In the genomic region with DNA sequence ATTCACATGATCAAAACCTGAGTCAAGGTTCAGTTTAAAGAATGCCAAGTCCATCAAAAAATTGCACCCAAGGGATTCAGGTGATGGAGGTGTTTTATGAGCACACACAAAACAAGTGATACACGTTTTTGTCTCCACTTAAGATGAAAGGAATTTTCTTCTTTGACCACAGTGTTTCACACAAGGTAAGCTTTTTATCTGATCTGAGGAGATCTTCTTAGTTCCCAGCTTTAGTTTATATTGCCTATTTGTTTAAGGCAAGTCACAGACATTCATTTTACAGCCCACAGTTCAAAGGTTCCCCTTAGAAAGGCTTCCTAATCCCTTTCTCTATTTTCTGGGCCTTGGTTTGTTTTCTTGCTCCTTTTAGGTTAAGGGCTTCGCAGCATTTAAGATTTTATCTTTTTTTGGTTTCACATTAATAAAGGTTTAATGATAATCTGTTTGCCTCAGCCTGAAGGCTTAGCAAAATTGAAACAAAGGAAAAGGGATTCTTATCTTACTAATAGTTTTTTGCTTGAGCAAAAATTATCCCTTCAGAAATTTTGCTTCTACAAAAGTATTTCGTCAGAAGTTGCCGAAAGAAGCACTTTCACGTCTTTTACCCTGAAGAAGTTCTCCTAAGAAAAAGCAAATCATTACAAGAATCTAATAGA, we compare ENCODE assay signal across 10 cellular contexts.
DNase-seq lines count a peak whose midpoint lies in the region; ATAC-seq and TF ChIP-seq lines count a peak whose summit lies in the region.
"Had no signal": no experiment of that assay in that cellular context is flagged by ENCODE, and none has a peak within 500 bp of the region (broad histone marks: within the 10 kb centered on the region; RNA-seq: fewer than 3 reads in every experiment).

No MANE protein-coding gene starts in this region.

- DNase-seq in heart left ventricle (no peak), left ventricle myocardium superior (no peak), vagina (ENCODE audit: extremely low spot score in 2 of 2) (no peak), 8988T (no peak), MV-4-11 (lab: John Stamatoyannopoulos, UW) (no peak)
- no peak for DNase-seq in activated CD4-positive, alpha-beta T cell treated with anti-CD3 and anti-CD28 coated beads for 48 hours
- DNase-seq: activated CD4-positive, CD25-positive, alpha-beta regulatory T cell treated with anti-CD3 and anti-CD28 coated beads, Interleukin-2, amount 50 U/mL, for 72 hours had no signal

- intact Hi-C loops in heart left ventricle (cut with DNase I), result loop anchor here in 1 of 10 donors (10.0 kb wide), 1 partner anchor 336 kb away; no protein-coding TSS in a partner anchor
- intact Hi-C loops in left ventricle myocardium superior (cut with micrococcal nuclease), result no loop called here
- intact Hi-C loops in vagina (cut with DNase I), result no loop called here

- H3K9ac ChIP-seq in duodenal mucosa (ENCODE audit: low read depth in 1 of 2, low read length in 2 of 2), result peak overlapping the region in 1 of 2 donors; percentile 78
- H3K9ac ChIP-seq: BLaER1 had no signal

- TF ChIP-seq POLR2A in heart left ventricle (IDR thresholded peaks at IDR 0.05) (no peak), vagina (IDR thresholded peaks at IDR 0.05) (no peak)

- H3K4me1 ChIP-seq in heart left ventricle, result peaks cover 0 to 26% (median 9%) of the 10 kb centered on the region in 12 donors
- peaks cover 7 to 10% of the 10 kb centered on the region in 2 donors for H3K4me1 ChIP-seq in duodenal mucosa (ENCODE audit: control insufficient read depth in 1 of 2, insufficient read depth in 2 of 2, low read length in 2 of 2)
- H3K4me1 ChIP-seq in muscle layer of duodenum (ENCODE audit: control insufficient read depth in 1 of 2, insufficient read depth in 2 of 2, low read length in 2 of 2), result no peaks in the 10 kb centered on the region
- peaks cover 28% of the 10 kb centered on the region for H3K4me1 ChIP-seq in vagina

- WGBS in heart left ventricle, 4 donors, result 74 to 80% (median 77%) methylated on average over 5 of the region's 5 CpGs

- peak overlapping the region in 7 of 12 donors; percentile 68 to 84 (median 79) for H3K4me3 ChIP-seq in heart left ventricle
- peak overlapping the region; percentile 82 to 85 for H3K4me3 ChIP-seq in duodenal mucosa (ENCODE audit: low read depth in 1 of 2, low read length in 2 of 2)
- H3K4me3 ChIP-seq in muscle layer of duodenum (ENCODE audit: low read depth in 1 of 2, low read length in 2 of 2), result no peak overlapping the region
- peak overlapping the region in 1 of 2 donors; percentile 68 for H3K4me3 ChIP-seq in vagina
- H3K4me3 ChIP-seq: BLaER1 had no signal

- no peak for TF ChIP-seq CTCF in heart left ventricle (IDR thresholded peaks at IDR 0.05)
- TF ChIP-seq CTCF in vagina (IDR thresholded peaks at IDR 0.05), result no peak

- no peak for ATAC-seq in heart left ventricle
- no peak for ATAC-seq in left ventricle myocardium superior

- H3K36me3 ChIP-seq in heart left ventricle (no peaks in the 10 kb centered on the region), duodenal mucosa (ENCODE audit: control insufficient read depth in 1 of 2, insufficient read depth in 2 of 2, low read length in 2 of 2) (no peaks in the 10 kb centered on the region), muscle layer of duodenum (ENCODE audit: control insufficient read depth in 1 of 2, insufficient read depth in 2 of 2, low read length in 2 of 2) (peaks cover 0 to 8% of the 10 kb centered on the region in 2 donors), vagina (no peaks in the 10 kb centered on the region)
- H3K36me3 ChIP-seq: BLaER1 had no signal

- no peaks in the 10 kb centered on the region for H3K9me3 ChIP-seq in heart left ventricle
- H3K9me3 ChIP-seq in duodenal mucosa (ENCODE audit: control insufficient read depth in 1 of 2, low read length in 2 of 2), result no peaks in the 10 kb centered on the region
- no peaks in the 10 kb centered on the region for H3K9me3 ChIP-seq in muscle layer of duodenum (ENCODE audit: control insufficient read depth in 1 of 2, low read length in 2 of 2)
- no peaks in the 10 kb centered on the region for H3K9me3 ChIP-seq in vagina
- H3K9me3 ChIP-seq: BLaER1 had no signal

- H3K27ac ChIP-seq in heart left ventricle (peak overlapping the region in 10 of 12 donors; percentile 23 to 98 (median 96)), duodenal mucosa (ENCODE audit: low read depth, low read length) (no peak overlapping the region), muscle layer of duodenum (ENCODE audit: low read length) (peak overlapping the region; percentile 95), vagina (peak overlapping the region; percentile 51)
- H3K27ac ChIP-seq: BLaER1 had no signal

- no peaks in the 10 kb centered on the region for H3K27me3 ChIP-seq in heart left ventricle
- no peaks in the 10 kb centered on the region for H3K27me3 ChIP-seq in duodenal mucosa (ENCODE audit: control insufficient read depth in 1 of 2, insufficient read depth in 2 of 2, low read length in 2 of 2)
- H3K27me3 ChIP-seq in muscle layer of duodenum (ENCODE audit: low read depth, low read length), result no peaks in the 10 kb centered on the region
- H3K27me3 ChIP-seq in vagina, result no peaks in the 10 kb centered on the region

Comparison
In these comparisons a context has a peak if more than half of its experiments do, and no peak if none do; other contexts are left out.
1. H3K4me3 ChIP-seq: peak in heart left ventricle (7 of 12) and duodenal mucosa (2 of 2); none in muscle layer of duodenum (0 of 2).